ENCODE assay signal across 1 cellular context in the genomic region with DNA sequence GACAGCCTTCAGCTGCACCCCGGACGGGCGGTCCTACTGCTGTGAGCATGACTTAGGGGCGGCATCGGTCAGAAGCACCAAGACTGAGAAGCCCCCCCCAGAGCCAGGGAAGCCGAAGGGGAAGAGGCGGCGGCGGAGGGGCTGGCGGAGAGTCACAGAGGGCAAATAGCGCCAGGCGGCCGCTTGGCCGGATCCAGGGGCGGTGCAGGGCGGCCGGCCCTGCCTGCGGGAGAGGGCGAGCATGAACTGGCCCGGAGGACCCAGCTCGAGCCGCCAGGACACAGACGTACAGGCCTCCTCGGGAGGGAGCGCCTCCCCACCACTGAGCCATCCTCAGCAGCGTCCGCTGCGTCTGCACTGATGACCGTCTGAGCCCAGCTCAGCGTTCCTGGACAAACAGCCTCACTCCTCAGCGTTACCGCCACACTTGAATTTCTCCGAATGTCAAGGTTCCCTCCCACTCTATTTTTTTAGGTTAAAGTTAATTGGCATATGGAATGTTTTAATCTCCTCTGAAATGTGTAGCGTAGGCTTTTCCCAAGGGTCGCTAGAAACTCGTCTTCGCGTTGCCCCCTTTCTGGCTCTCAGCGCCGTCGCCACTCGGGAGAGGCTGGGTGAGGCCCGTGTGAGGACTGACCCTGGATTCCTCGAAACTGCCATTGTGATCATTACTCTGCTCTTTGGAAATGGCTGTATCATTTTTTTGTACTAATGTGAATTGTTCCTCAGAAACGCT.
TF ChIP-seq lines count a peak whose summit lies in the region.

No MANE protein-coding gene starts in this region.

TF ChIP-seq in WTC11, 78 proteins besides CTCF, POLR2A, EP300 and RAD21:
- TF ChIP-seq, protein P1, sequence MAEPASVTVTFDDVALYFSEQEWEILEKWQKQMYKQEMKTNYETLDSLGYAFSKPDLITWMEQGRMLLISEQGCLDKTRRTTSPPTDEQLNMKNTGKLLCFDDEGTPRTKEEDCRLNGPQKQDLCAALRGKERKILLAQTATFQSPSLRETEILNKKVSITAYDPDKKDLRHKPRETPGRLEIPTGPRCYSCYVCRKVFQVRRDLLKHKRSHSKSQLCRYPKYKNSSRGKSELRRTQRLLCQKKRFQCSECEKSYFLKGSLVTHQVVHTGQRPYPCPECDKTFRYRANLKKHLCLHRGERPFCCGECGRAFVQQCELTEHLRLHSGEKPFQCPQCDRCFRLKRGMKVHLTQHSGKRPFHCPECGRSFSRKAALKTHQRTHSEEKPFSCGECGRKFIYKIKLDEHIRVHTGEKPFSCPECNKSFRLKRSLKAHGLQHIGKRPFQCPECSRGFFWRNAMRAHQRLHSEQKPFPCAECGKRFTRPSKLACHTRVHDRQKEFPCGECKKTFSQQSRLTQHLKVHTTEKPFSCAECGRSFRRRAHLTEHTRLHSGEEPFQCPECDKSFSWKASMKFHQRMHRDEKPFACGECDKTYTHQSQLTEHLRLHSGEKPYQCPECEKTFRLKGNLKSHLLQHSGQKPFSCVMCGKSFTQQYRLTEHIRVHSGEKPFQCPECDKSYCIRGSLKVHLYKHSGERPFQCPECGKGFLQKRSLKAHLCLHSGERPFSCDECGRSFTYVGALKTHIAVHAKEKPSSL (CRISPR knock-in tag; conservative IDR thresholded peaks at IDR 0.05), result no peak
- TF ChIP-seq ZNF396 (CRISPR knock-in tag; IDR thresholded peaks at IDR 0.05; ENCODE audit: borderline replicate concordance), result no peak
